8 cellular contexts compared by ENCODE assay signal in the genomic region with DNA sequence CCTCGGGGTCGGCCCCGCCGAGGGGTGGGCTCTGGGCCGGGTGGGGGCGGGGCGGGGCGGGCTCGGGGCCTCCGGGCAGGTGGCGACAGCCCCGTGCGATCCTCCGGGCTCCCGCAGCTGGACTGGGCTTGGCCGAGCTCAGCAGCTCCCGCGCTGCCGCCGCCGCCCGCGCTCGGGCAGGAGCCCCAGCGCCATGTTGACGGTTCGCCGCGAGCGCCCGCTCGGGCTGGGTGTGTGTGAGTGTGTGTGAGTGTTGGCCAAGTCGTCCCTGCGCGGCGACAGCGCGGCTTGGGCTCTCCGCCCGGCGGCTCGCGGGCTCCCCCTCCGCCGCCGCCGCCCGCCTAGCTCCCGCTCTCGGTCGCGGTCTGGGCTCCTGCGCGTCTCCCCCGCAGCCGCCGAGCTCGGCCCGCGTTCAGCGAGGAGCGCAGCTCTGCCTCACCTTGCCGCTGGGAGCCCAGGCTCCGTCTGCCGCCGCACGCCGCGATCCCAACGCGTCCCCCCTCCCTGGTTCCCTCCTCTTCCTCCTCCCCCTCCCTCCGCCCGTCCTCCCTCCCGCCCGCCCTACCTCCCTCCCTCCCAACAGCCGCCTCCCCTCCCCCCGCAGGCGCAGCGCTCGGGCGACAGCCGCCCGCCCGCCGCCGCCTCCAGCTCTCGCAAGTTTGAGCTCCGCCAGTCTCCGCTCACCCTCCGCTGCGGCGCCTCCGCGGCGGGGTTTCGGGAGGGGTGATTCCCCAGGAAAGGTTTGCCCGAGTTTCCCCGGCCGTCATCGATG. TPM values are rescaled to one million over a fixed set of nuclear protein-coding genes. Genes with fewer than 3 reads are reported as not detected.
DNase-seq lines count a peak whose midpoint lies in the region; ATAC-seq and TF ChIP-seq lines count a peak whose summit lies in the region.

Gene BCOR (minus strand): TSS at position 467 of the 772 bp plus-strand sequence. CDS start 20,029 bp downstream, outside the sequence.

- H3K36me3 ChIP-seq in KMS-11 (ENCODE audit: insufficient read depth) (no peaks in the 10 kb centered on the region), right atrium auricular region (no peaks in the 10 kb centered on the region)

- H3K27me3 ChIP-seq in KMS-11 (ENCODE audit: insufficient read depth, low read depth) (no peaks in the 10 kb centered on the region), right atrium auricular region (peaks cover 0 to 16% of the 10 kb centered on the region in 2 donors)

- H3K4me2 ChIP-seq in KMS-11: peak within 1 kb of the TSS; percentile 66

- DNase-seq in NCI-H1417 (lab: John Stamatoyannopoulos, UW) (peak; percentile 35 to 93 (median 87)), NCI-H1417 treated with DMSO at 0.1 percent for 48 hours (lab: John Stamatoyannopoulos, UW) (no peak), T follicular helper cell (ENCODE audit: low read depth) (peak; percentile 66), amniotic epithelial cell (ENCODE audit: low read depth) (peak; percentile 48), right atrium auricular region (ENCODE audit: low spot score) (no peak), retina (peak; percentile 73)

- peak within 1 kb of the TSS; percentile 90 for H3K9ac ChIP-seq in KMS-11

- no peaks in the 10 kb centered on the region for H3K9me3 ChIP-seq in right atrium auricular region

- TF ChIP-seq CTCF in KMS-11 (conservative IDR thresholded peaks at IDR 0.05; ENCODE audit: low read depth, low read length) (no peak), right atrium auricular region (IDR thresholded peaks at IDR 0.05) (peak in 1 of 2 donors; percentile 16)

- H3K4me1 ChIP-seq in KMS-11 (ENCODE audit: low read depth, poor library complexity, severe bottlenecking) (peaks cover 41% of the 10 kb centered on the region), right atrium auricular region (peaks cover 0 to 53% of the 10 kb centered on the region in 2 donors)

- ATAC-seq in HG02763 (IDR thresholded peaks at IDR 0.05; ENCODE audit: unreplicated experiment): no peak

- no peak within 1 kb of the TSS for H2AFZ ChIP-seq in KMS-11 (ENCODE audit: low read depth)

- H4K20me1 ChIP-seq in KMS-11 (ENCODE audit: insufficient read depth): peaks cover 24% of the 10 kb centered on the region; the same call in 1 of the 2 replicates

- H3K4me3 ChIP-seq in KMS-11 (IDR thresholded peaks at IDR 0.05; ENCODE audit: insufficient read depth, low read depth, low read length) (no peak within 1 kb of the TSS), right atrium auricular region (peak within 1 kb of the TSS; percentile 61 to 66)

- H3K27ac ChIP-seq in KMS-11: peak within 1 kb of the TSS; percentile 95
- H3K27ac ChIP-seq in right atrium auricular region: peak within 1 kb of the TSS; percentile 82 to 90

- peaks cover 44% of the 10 kb centered on the region for H3K79me2 ChIP-seq in KMS-11 (ENCODE audit: insufficient read depth, low read depth)

RNA-seq across cellular contexts. Expression of gene BCOR, which starts in this region (rescaled TPM):
- total RNA-seq in right atrium auricular region: 10 to 100 TPM; 24.3 to 37.1 TPM

Comparison
In these comparisons a context has a peak if more than half of its experiments do, and no peak if none do; other contexts are left out.
1. DNase-seq: peak in NCI-H1417 (3 of 3), T follicular helper cell (single experiment), amniotic epithelial cell (single experiment) and retina (single experiment); none in NCI-H1417 treated with DMSO at 0.1 percent for 48 hours (single experiment) and right atrium auricular region (single experiment).